ENCODE assay signal across 8 cellular contexts in genomic region chr12:98373019-98373554, GRCh38.
DNase-seq lines count a peak whose midpoint lies in the region; ATAC-seq, FAIRE-seq and TF ChIP-seq lines count a peak whose summit lies in the region.

No MANE protein-coding gene starts in this region.

- H3K27ac ChIP-seq in small intestine (ENCODE audit: low read depth in 1 of 2, low read length in 1 of 2), result no peak overlapping the region

- peak; percentile 46 for ATAC-seq in GM18870 (IDR thresholded peaks at IDR 0.05; ENCODE audit: unreplicated experiment)
- ATAC-seq in HG03025 (IDR thresholded peaks at IDR 0.05; ENCODE audit: low FRiP score, unreplicated experiment), result no peak

- peak; percentile 11 for DNase-seq in AG09309 (ENCODE audit: low read depth)
- DNase-seq in NCI-H1092 (lab: John Stamatoyannopoulos, UW), result peak; percentile 49
- peak; percentile 43 to 68 for DNase-seq in SHP77 (lab: John Stamatoyannopoulos, UW)
- peak; percentile 45 for DNase-seq in fibroblast of peridontal ligament (ENCODE audit: extremely low read depth)
- DNase-seq in small intestine, result peak; percentile 60
- no peak for DNase-seq in stimulated activated CD4-positive, alpha-beta T cell treated with anti-CD3 and anti-CD28 coated beads, Interleukin-2, amount 100 ng/mL, for 24 hours

- H3K36me3 ChIP-seq in small intestine (ENCODE audit: control insufficient read depth in 2 of 2, insufficient read depth in 2 of 2, low read length in 2 of 2), result no peaks in the 10 kb centered on the region

- no peaks in the 10 kb centered on the region for H3K4me1 ChIP-seq in small intestine (ENCODE audit: control insufficient read depth in 2 of 2, insufficient read depth in 1 of 2, low read depth in 1 of 2, low read length in 1 of 2)

- H3K4me3 ChIP-seq in AG09309 (ENCODE audit: control insufficient read depth, low read depth, low read length) (no peak overlapping the region), small intestine (ENCODE audit: low read depth in 1 of 2, low read length in 2 of 2) (no peak overlapping the region)

- no peak for FAIRE-seq in small intestine (lab: Jason Lieb, UNC)

- H3K27me3 ChIP-seq in small intestine (ENCODE audit: control insufficient read depth in 2 of 2, insufficient read depth in 2 of 2, low read length in 2 of 2), result peaks cover 0 to 4% of the 10 kb centered on the region in 2 donors

- TF ChIP-seq CTCF in AG09309 (IDR thresholded peaks at IDR 0.05; ENCODE audit: control insufficient read depth, insufficient read depth, low read depth, low read length, missing control alignments), result peak; percentile 61

- 46 to 52% (median 50%) methylated on average over 2 of the region's 2 CpGs for WGBS in small intestine, 3 donors

- H3K9me3 ChIP-seq in small intestine (ENCODE audit: control insufficient read depth, low read depth), result no peaks in the 10 kb centered on the region

Comparison
In these comparisons a context has a peak if more than half of its experiments do, and no peak if none do; other contexts are left out.
1. DNase-seq: peak in AG09309 (single experiment), NCI-H1092 (single experiment), SHP77 (2 of 2), fibroblast of peridontal ligament (single experiment) and small intestine (single experiment); none in stimulated activated CD4-positive, alpha-beta T cell treated with anti-CD3 and anti-CD28 coated beads, Interleukin-2, amount 100 ng/mL, for 24 hours (0 of 2).